Comparison of ENCODE assay signal across 29 cellular contexts in the genomic region with DNA sequence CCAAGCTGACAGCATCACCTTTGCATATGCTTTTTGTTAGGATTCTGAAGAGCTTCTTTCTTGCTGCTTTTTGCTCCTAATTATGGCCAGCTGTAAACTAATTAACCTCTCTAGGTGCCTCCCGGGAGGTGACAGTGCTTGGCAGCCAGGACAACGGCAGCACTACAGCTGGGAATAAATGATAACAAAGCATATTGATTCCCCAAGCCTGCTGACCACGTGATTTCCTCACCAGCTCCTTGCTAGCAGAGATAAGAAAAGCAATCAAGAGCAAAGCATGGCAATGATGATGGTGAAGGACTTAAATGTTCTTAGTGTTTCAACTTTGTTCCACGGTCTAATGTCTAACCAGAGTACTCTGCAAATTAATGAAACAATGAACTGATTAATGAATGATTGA.
DNase-seq lines count a peak whose midpoint lies in the region; ATAC-seq and TF ChIP-seq lines count a peak whose summit lies in the region.
"Had no signal": no experiment of that assay in that cellular context is flagged by ENCODE, and none has a peak within 500 bp of the region (broad histone marks: within the 10 kb centered on the region; RNA-seq: fewer than 3 reads in every experiment).

No MANE protein-coding gene starts in this region.

- H3K9me3 ChIP-seq in Peyer's patch = no peaks in the 10 kb centered on the region
- H3K9me3 ChIP-seq: ascending aorta; BLaER1 treated with 17β-estradiol and CSF1 and Interleukin-3, amounts not matched to agents 10 nM and 100 nM; esophagus muscularis mucosa; upper lobe of right lung had no signal

- peak overlapping the region in 1 of 4 donors; percentile 27 for H3K27ac ChIP-seq in Peyer's patch
- H3K27ac ChIP-seq: ascending aorta; BLaER1 treated with 17β-estradiol and CSF1 and Interleukin-3, amounts not matched to agents 10 nM and 100 nM; esophagus muscularis mucosa; upper lobe of right lung had no signal

- no peak for ATAC-seq in GM21515 (IDR thresholded peaks at IDR 0.05; ENCODE audit: unreplicated experiment)
- ATAC-seq: GM12878; naive thymus-derived CD8-positive, alpha-beta T cell; stimulated activated memory B cell treated with anti-CD40 and anti-IgM and Interleukin-4, amounts not matched to agents 10 μg/mL and 1 μg/mL and 100 μg/mL, for 72 hours; upper lobe of right lung; WTC11 had no signal

- H3K9me3 Mint-ChIP-seq in glutamatergic neuron (ENCODE audit: unreplicated experiment) (no peaks in the 10 kb centered on the region), progenitor cell of endocrine pancreas (ENCODE audit: low read depth) (no peaks in the 10 kb centered on the region), nephron progenitor cell (no peaks in the 10 kb centered on the region)
- H3K9me3 Mint-ChIP-seq: activated CD4-positive, alpha-beta T cell treated with anti-CD3 and anti-CD28 coated beads, Interleukin-2, amount 10 ng/mL, durations not matched to agents 24 days and 14 days; activated T-cell treated with anti-CD3 and anti-CD28 coated beads, Interleukin-2, amount 50 U/mL, for 24 hours; H9; stimulated activated memory B cell treated with anti-CD40 and anti-IgM and Interleukin-4, amounts not matched to agents 10 μg/mL and 1 μg/mL and 100 μg/mL, for 72 hours had no signal

- no peak for TF ChIP-seq POLR2A in Peyer's patch (IDR thresholded peaks at IDR 0.05)

- H3K36me3 Mint-ChIP-seq in glutamatergic neuron (ENCODE audit: unreplicated experiment) (no peaks in the 10 kb centered on the region), progenitor cell of endocrine pancreas (ENCODE audit: insufficient read depth) (no peaks in the 10 kb centered on the region), nephron progenitor cell (ENCODE audit: low read depth) (no peaks in the 10 kb centered on the region)
- H3K36me3 Mint-ChIP-seq: activated naive CD8-positive, alpha-beta T cell treated with anti-CD3 and anti-CD28 coated beads, Interleukin-2, amount 10 ng/mL, durations not matched to agents 7 days and 5 days; naive thymus-derived CD8-positive, alpha-beta T cell; stimulated activated memory B cell treated with anti-CD40 and anti-IgM and Interleukin-4, amounts not matched to agents 10 μg/mL and 1 μg/mL and 100 μg/mL, for 72 hours had no signal

- peak; percentile 67 for DNase-seq in NCI-H748 (lab: John Stamatoyannopoulos, UW; ENCODE audit: unreplicated experiment)
- peak in 2 of 3 donors; percentile 50 to 81 for DNase-seq in Peyer's patch
- peak; percentile 25 for DNase-seq in glutamatergic neuron
- DNase-seq in progenitor cell of endocrine pancreas (ENCODE audit: low spot score, unreplicated experiment) = peak; percentile 10
- no peak for DNase-seq in SHP77 treated with DMSO at 0.1 percent for 48 hours (lab: John Stamatoyannopoulos, UW)
- DNase-seq in nephron progenitor cell = no peak
- DNase-seq: activated CD4-positive, alpha-beta T cell treated with anti-CD3 and anti-CD28 coated beads, Interleukin-2, amount 10 ng/mL, durations not matched to agents 24 days and 14 days; activated gamma-delta T cell; activated naive CD8-positive, alpha-beta T cell treated with anti-CD3 and anti-CD28 coated beads, Interleukin-2, amount 10 ng/mL, durations not matched to agents 7 days and 5 days; activated T-cell treated with anti-CD3 and anti-CD28 coated beads, Interleukin-2, amount 50 U/mL, for 24 hours; central memory CD4-positive, alpha-beta T cell; foreskin fibroblast; H9; head of caudate nucleus; kidney; midbrain; naive thymus-derived CD8-positive, alpha-beta T cell; NCI-H1436 treated with DMSO at 0.1 percent for 48 hours; NCI-H2107; NCI-H510A treated with DMSO at 0.1 percent for 48 hours; SW 1271; upper lobe of right lung had no signal

- no peaks in the 10 kb centered on the region for H3K4me1 ChIP-seq in Peyer's patch
- H3K4me1 ChIP-seq: ascending aorta; BLaER1 treated with 17β-estradiol and CSF1 and Interleukin-3, amounts not matched to agents 10 nM and 100 nM; esophagus muscularis mucosa; upper lobe of right lung had no signal

- peak in 1 of 6 experiments; percentile 19 for TF ChIP-seq CTCF in Peyer's patch (IDR thresholded peaks at IDR 0.05)
- no peak for TF ChIP-seq CTCF in glutamatergic neuron (IDR thresholded peaks at IDR 0.05; ENCODE audit: partially characterized antibody, unreplicated experiment)
- TF ChIP-seq CTCF in progenitor cell of endocrine pancreas (IDR thresholded peaks at IDR 0.05; ENCODE audit: unreplicated experiment) = no peak
- TF ChIP-seq CTCF in nephron progenitor cell (IDR thresholded peaks at IDR 0.05) = no peak

- H3K27ac Mint-ChIP-seq in glutamatergic neuron (ENCODE audit: unreplicated experiment) (peak overlapping the region; percentile 65), progenitor cell of endocrine pancreas (peak overlapping the region; percentile 24), nephron progenitor cell (no peak overlapping the region)
- H3K27ac Mint-ChIP-seq: activated CD4-positive, alpha-beta T cell treated with anti-CD3 and anti-CD28 coated beads, Interleukin-2, amount 10 ng/mL, durations not matched to agents 24 days and 14 days; activated naive CD8-positive, alpha-beta T cell treated with anti-CD3 and anti-CD28 coated beads, Interleukin-2, amount 10 ng/mL, durations not matched to agents 7 days and 5 days; activated T-cell treated with anti-CD3 and anti-CD28 coated beads, Interleukin-2, amount 50 U/mL, for 24 hours; H9; naive thymus-derived CD8-positive, alpha-beta T cell; stimulated activated memory B cell treated with anti-CD40 and anti-IgM and Interleukin-4, amounts not matched to agents 10 μg/mL and 1 μg/mL and 100 μg/mL, for 72 hours; WTC11 had no signal

- H3K4me3 Mint-ChIP-seq in glutamatergic neuron (ENCODE audit: unreplicated experiment) (no peak overlapping the region), progenitor cell of endocrine pancreas (ENCODE audit: low read depth) (peak overlapping the region; percentile 27), nephron progenitor cell (no peak overlapping the region)
- H3K4me3 Mint-ChIP-seq: activated CD4-positive, alpha-beta T cell treated with anti-CD3 and anti-CD28 coated beads, Interleukin-2, amount 10 ng/mL, durations not matched to agents 24 days and 14 days; activated naive CD8-positive, alpha-beta T cell treated with anti-CD3 and anti-CD28 coated beads, Interleukin-2, amount 10 ng/mL, durations not matched to agents 7 days and 5 days; activated T-cell treated with anti-CD3 and anti-CD28 coated beads, Interleukin-2, amount 50 U/mL, for 24 hours; H9; naive thymus-derived CD8-positive, alpha-beta T cell; stimulated activated memory B cell treated with anti-CD40 and anti-IgM and Interleukin-4, amounts not matched to agents 10 μg/mL and 1 μg/mL and 100 μg/mL, for 72 hours; WTC11 had no signal

- H3K4me1 Mint-ChIP-seq in glutamatergic neuron (ENCODE audit: low read depth, unreplicated experiment) = peaks cover 5% of the 10 kb centered on the region
- H3K4me1 Mint-ChIP-seq in progenitor cell of endocrine pancreas (ENCODE audit: low read depth) = peaks cover 16% of the 10 kb centered on the region
- H3K4me1 Mint-ChIP-seq in nephron progenitor cell = peaks cover 18% of the 10 kb centered on the region
- H3K4me1 Mint-ChIP-seq: activated CD4-positive, alpha-beta T cell treated with anti-CD3 and anti-CD28 coated beads, Interleukin-2, amount 10 ng/mL, durations not matched to agents 24 days and 14 days; activated naive CD8-positive, alpha-beta T cell treated with anti-CD3 and anti-CD28 coated beads, Interleukin-2, amount 10 ng/mL, durations not matched to agents 7 days and 5 days; H9; naive thymus-derived CD8-positive, alpha-beta T cell; stimulated activated memory B cell treated with anti-CD40 and anti-IgM and Interleukin-4, amounts not matched to agents 10 μg/mL and 1 μg/mL and 100 μg/mL, for 72 hours; WTC11 had no signal

- no peaks in the 10 kb centered on the region for H3K27me3 Mint-ChIP-seq in glutamatergic neuron (ENCODE audit: unreplicated experiment)
- H3K27me3 Mint-ChIP-seq in progenitor cell of endocrine pancreas = no peaks in the 10 kb centered on the region
- H3K27me3 Mint-ChIP-seq in nephron progenitor cell (ENCODE audit: low read depth, poor library complexity) = peaks cover 4% of the 10 kb centered on the region
- H3K27me3 Mint-ChIP-seq: activated CD4-positive, alpha-beta T cell treated with anti-CD3 and anti-CD28 coated beads, Interleukin-2, amount 10 ng/mL, durations not matched to agents 24 days and 14 days; activated naive CD8-positive, alpha-beta T cell treated with anti-CD3 and anti-CD28 coated beads, Interleukin-2, amount 10 ng/mL, durations not matched to agents 7 days and 5 days; activated T-cell treated with anti-CD3 and anti-CD28 coated beads, Interleukin-2, amount 50 U/mL, for 24 hours; stimulated activated memory B cell treated with anti-CD40 and anti-IgM and Interleukin-4, amounts not matched to agents 10 μg/mL and 1 μg/mL and 100 μg/mL, for 72 hours had no signal

- no peaks in the 10 kb centered on the region for H3K27me3 ChIP-seq in Peyer's patch
- H3K27me3 ChIP-seq: ascending aorta; BLaER1 treated with 17β-estradiol and CSF1 and Interleukin-3, amounts not matched to agents 10 nM and 100 nM; esophagus muscularis mucosa; upper lobe of right lung had no signal

- no peak overlapping the region for H3K4me3 ChIP-seq in Peyer's patch
- H3K4me3 ChIP-seq: ascending aorta; BLaER1 treated with 17β-estradiol and CSF1 and Interleukin-3, amounts not matched to agents 10 nM and 100 nM; esophagus muscularis mucosa; GM12878; upper lobe of right lung had no signal

- H3K36me3 ChIP-seq in Peyer's patch = no peaks in the 10 kb centered on the region
- H3K36me3 ChIP-seq: ascending aorta; BLaER1 treated with 17β-estradiol and CSF1 and Interleukin-3, amounts not matched to agents 10 nM and 100 nM; esophagus muscularis mucosa; upper lobe of right lung had no signal

Comparison
In these comparisons a context has a peak if more than half of its experiments do, and no peak if none do; other contexts are left out.
1. DNase-seq: peak in NCI-H748 (single experiment), Peyer's patch (2 of 3), glutamatergic neuron (single experiment) and progenitor cell of endocrine pancreas (single experiment); none in SHP77 treated with DMSO at 0.1 percent for 48 hours (single experiment) and nephron progenitor cell (single experiment).